ENCODE assay signal across 24 cellular contexts in genomic region chr17:40079545-40079944, GRCh38.
"Had no signal": no experiment of that assay in that cellular context is flagged by ENCODE, and none has a peak within 500 bp of the region (broad histone marks: within the 10 kb centered on the region; RNA-seq: fewer than 3 reads in every experiment).

No MANE protein-coding gene starts in this region.

- H3K27ac ChIP-seq: heart right ventricle, hepatocyte, left ventricle myocardium inferior, ovary, right atrium auricular region, skin epidermis, testis, upper lobe of right lung had no signal

- H3K4me3 ChIP-seq: heart right ventricle, hepatocyte, left ventricle myocardium inferior, lung, ovary, right atrium auricular region, skin epidermis, testis, thyroid gland, upper lobe of right lung had no signal

- H3K4me3 Mint-ChIP-seq: mesothelial cell of epicardium; natural killer cell; stimulated activated naive CD8-positive, alpha-beta T cell treated with anti-CD3 and anti-CD28 coated beads, Interleukin-15, amount 100 ng/mL, for 72 hours had no signal

- H3K36me3 Mint-ChIP-seq: natural killer cell had no signal

- H3K27me3 ChIP-seq: heart right ventricle, hepatocyte, ovary, right atrium auricular region, testis, thyroid gland, upper lobe of right lung had no signal

- DNase-seq: heart right ventricle; islet precursor cell; left ventricle myocardium inferior; mesendoderm; naive B cell; natural killer cell; ovary; stimulated activated CD4-positive, alpha-beta T cell treated with anti-CD3 and anti-CD28 coated beads, Interleukin-12 subunit alpha, Interleukin-12 subunit beta, amount 100 ng/mL, for 4 hours; stimulated activated CD4-positive, alpha-beta T cell treated with anti-CD3 and anti-CD28 coated beads, Interleukin-15, amount 100 ng/mL, for 24 hours; stimulated activated CD4-positive, alpha-beta T cell treated with anti-CD3 and anti-CD28 coated beads, Interleukin-2, amount 100 ng/mL, for 24 hours; stimulated activated CD4-positive, alpha-beta T cell treated with anti-CD3 and anti-CD28 coated beads, Interleukin-4, amount 100 ng/mL, for 1 hour; stimulated activated naive CD4-positive, alpha-beta T cell treated with Interleukin-2 at 50 U/mL for 16 hours; stimulated activated naive CD8-positive, alpha-beta T cell treated with anti-CD3 and anti-CD28 coated beads, Interleukin-15, amount 100 ng/mL, for 72 hours; testis; trophoblast cell; upper lobe of right lung had no signal

- H3K27me3 Mint-ChIP-seq: naive B cell; progenitor cell of endocrine pancreas; stimulated activated naive CD8-positive, alpha-beta T cell treated with anti-CD3 and anti-CD28 coated beads, Interleukin-15, amount 100 ng/mL, for 72 hours had no signal

- H3K9me3 ChIP-seq: heart right ventricle, left ventricle myocardium inferior, ovary, right atrium auricular region, testis, thyroid gland, upper lobe of right lung had no signal

- ATAC-seq: heart right ventricle; natural killer cell; sciatic nerve; stimulated activated naive CD8-positive, alpha-beta T cell treated with anti-CD3 and anti-CD28 coated beads, Interleukin-15, amount 100 ng/mL, for 72 hours; upper lobe of right lung had no signal

- H3K27ac Mint-ChIP-seq: mesothelial cell of epicardium, progenitor cell of endocrine pancreas had no signal

- H3K9me3 Mint-ChIP-seq: mesothelial cell of epicardium; naive B cell; natural killer cell; stimulated activated naive CD8-positive, alpha-beta T cell treated with anti-CD3 and anti-CD28 coated beads, Interleukin-15, amount 100 ng/mL, for 72 hours had no signal
